In the genomic region with DNA sequence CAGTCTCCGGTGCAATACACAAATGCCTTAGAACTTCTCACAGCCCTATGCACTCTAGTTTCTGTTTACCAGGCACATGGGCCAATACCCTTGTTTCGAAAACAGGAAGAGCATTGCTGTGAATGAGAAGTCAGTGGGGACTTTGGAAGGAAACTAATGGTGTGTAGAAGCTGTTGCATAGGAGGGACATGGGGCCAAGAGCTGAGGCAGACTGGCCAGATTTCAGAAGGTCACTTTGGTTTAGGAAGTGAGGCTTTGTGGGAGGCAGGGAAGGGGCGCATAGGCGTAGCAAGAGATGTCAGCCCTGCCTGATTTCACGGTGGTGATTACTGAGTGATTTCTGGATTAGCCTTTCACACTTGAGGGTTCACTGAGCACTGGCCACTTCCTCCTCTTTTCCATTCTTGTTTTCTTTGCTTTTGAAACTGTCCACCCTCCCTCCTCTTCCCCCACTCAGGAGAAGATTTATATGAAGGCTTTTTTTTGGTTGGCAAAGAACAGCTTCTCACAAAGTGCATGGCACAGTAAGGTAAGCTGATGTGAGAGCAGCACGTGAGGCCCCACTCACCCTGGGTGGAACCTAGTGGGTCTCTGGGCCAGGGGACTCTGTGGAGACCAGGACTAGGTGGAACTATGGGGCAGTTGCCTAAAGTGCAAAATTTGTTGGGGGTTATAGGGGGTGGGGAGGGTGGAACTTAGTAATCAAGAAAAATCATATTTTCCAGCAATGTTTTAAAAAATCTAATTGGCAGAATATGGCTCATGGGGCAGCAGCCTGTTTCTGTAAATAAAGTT, we compare ENCODE assay signal across 10 cellular contexts. TPM values are rescaled to one million over a fixed set of nuclear protein-coding genes. Genes with fewer than 3 reads are reported as not detected.
DNase-seq lines count a peak whose midpoint lies in the region; ATAC-seq lines count a peak whose summit lies in the region.
"Had no signal": no experiment of that assay in that cellular context is flagged by ENCODE, and none has a peak within 500 bp of the region (broad histone marks: within the 10 kb centered on the region; RNA-seq: fewer than 3 reads in every experiment).

No MANE protein-coding gene starts in this region.

- peak; percentile 81 for ATAC-seq in HG03025 (IDR thresholded peaks at IDR 0.05; ENCODE audit: low FRiP score, unreplicated experiment)
- peak; percentile 83 for ATAC-seq in naive thymus-derived CD4-positive, alpha-beta T cell
- ATAC-seq: K562 had no signal

- peak; percentile 15 for DNase-seq in GM19238 (ENCODE audit: insufficient read length, low spot score)
- DNase-seq in naive thymus-derived CD4-positive, alpha-beta T cell = no peak
- DNase-seq in HuH-7 (ENCODE audit: low spot score) = no peak
- DNase-seq in SK-N-DZ (ENCODE audit: low spot score) = no peak
- no peak for DNase-seq in NCI-H510A (lab: John Stamatoyannopoulos, UW)
- no peak for DNase-seq in DMS153 (lab: John Stamatoyannopoulos, UW)

- no peak overlapping the region for H3K4me3 Mint-ChIP-seq in T-helper 1 cell treated with Interleukin-12 subunit alpha and Interleukin-12 subunit beta and Interleukin-4 antibody, amounts not matched to agents 30 μg/mL and 1 μg/mL, for 36 hours
- H3K4me3 Mint-ChIP-seq in naive thymus-derived CD4-positive, alpha-beta T cell = no peak overlapping the region

- POLR2A ChIA-PET in naive thymus-derived CD4-positive, alpha-beta T cell (lab: Charles Lee) = no interaction called here

- no peaks in the 10 kb centered on the region for H3K4me1 ChIP-seq in naive thymus-derived CD4-positive, alpha-beta T cell (ENCODE audit: control insufficient read depth in 2 of 2, insufficient read depth in 2 of 2, low read length in 2 of 2)

- H3K4me1 Mint-ChIP-seq in T-helper 1 cell treated with Interleukin-12 subunit alpha and Interleukin-12 subunit beta and Interleukin-4 antibody, amounts not matched to agents 30 μg/mL and 1 μg/mL, for 36 hours (ENCODE audit: low read depth) = peaks cover 9% of the 10 kb centered on the region
- H3K4me1 Mint-ChIP-seq in naive thymus-derived CD4-positive, alpha-beta T cell = peaks cover 0 to 10% (median 4%) of the 10 kb centered on the region in 7 donors

- intact Hi-C loops in naive thymus-derived CD4-positive, alpha-beta T cell (cut with micrococcal nuclease) = no loop called here

- no peak overlapping the region for H3K27ac ChIP-seq in naive thymus-derived CD4-positive, alpha-beta T cell (ENCODE audit: low read depth, low read length)

- no peaks in the 10 kb centered on the region for H3K36me3 ChIP-seq in naive thymus-derived CD4-positive, alpha-beta T cell (ENCODE audit: control insufficient read depth in 2 of 3, insufficient read depth in 3 of 3, low read length in 3 of 3)

- CTCF ChIA-PET in naive thymus-derived CD4-positive, alpha-beta T cell (lab: Charles Lee) = no interaction called here

- H3K9me3 ChIP-seq in naive thymus-derived CD4-positive, alpha-beta T cell (ENCODE audit: control insufficient read depth in 2 of 3, low read length in 3 of 3) = no peaks in the 10 kb centered on the region

- no peaks in the 10 kb centered on the region for H3K9me3 Mint-ChIP-seq in T-helper 1 cell treated with Interleukin-12 subunit alpha and Interleukin-12 subunit beta and Interleukin-4 antibody, amounts not matched to agents 30 μg/mL and 1 μg/mL, for 36 hours
- H3K9me3 Mint-ChIP-seq in naive thymus-derived CD4-positive, alpha-beta T cell = peaks cover 0 to 2% (median 0%) of the 10 kb centered on the region in 11 donors

- H3K27ac Mint-ChIP-seq in T-helper 1 cell treated with Interleukin-12 subunit alpha and Interleukin-12 subunit beta and Interleukin-4 antibody, amounts not matched to agents 30 μg/mL and 1 μg/mL, for 36 hours = peak overlapping the region; percentile 67
- H3K27ac Mint-ChIP-seq in naive thymus-derived CD4-positive, alpha-beta T cell = peak overlapping the region in 2 of 9 donors; percentile 40 to 73

- H3K4me3 ChIP-seq in naive thymus-derived CD4-positive, alpha-beta T cell (ENCODE audit: low read length) = no peak overlapping the region
- H3K4me3 ChIP-seq: K562 had no signal

- peaks cover 0 to 3% of the 10 kb centered on the region in 2 donors for H3K27me3 ChIP-seq in naive thymus-derived CD4-positive, alpha-beta T cell (ENCODE audit: control insufficient read depth in 2 of 2, insufficient read depth in 2 of 2, low read length in 2 of 2)

- H3K27me3 Mint-ChIP-seq in T-helper 1 cell treated with Interleukin-12 subunit alpha and Interleukin-12 subunit beta and Interleukin-4 antibody, amounts not matched to agents 30 μg/mL and 1 μg/mL, for 36 hours (ENCODE audit: low read depth) = peaks cover 16% of the 10 kb centered on the region
- H3K27me3 Mint-ChIP-seq in naive thymus-derived CD4-positive, alpha-beta T cell = peaks cover 6 to 23% (median 16%) of the 10 kb centered on the region in 5 donors

- no peaks in the 10 kb centered on the region for H3K36me3 Mint-ChIP-seq in T-helper 1 cell treated with Interleukin-12 subunit alpha and Interleukin-12 subunit beta and Interleukin-4 antibody, amounts not matched to agents 30 μg/mL and 1 μg/mL, for 36 hours (ENCODE audit: low read depth)
- peaks cover 0 to 2% (median 0%) of the 10 kb centered on the region in 5 donors for H3K36me3 Mint-ChIP-seq in naive thymus-derived CD4-positive, alpha-beta T cell

RNA-seq across cellular contexts. Expression of a gene that starts 6.1 kb away (rescaled TPM):
- not detected for total RNA-seq in naive thymus-derived CD4-positive, alpha-beta T cell
- polyA plus RNA-seq in naive thymus-derived CD4-positive, alpha-beta T cell = not detected
- not detected in 2 replicates for polyA plus RNA-seq in SK-N-DZ (2014; cell fraction: cytosol; rRNA removed)
- polyA plus RNA-seq in SK-N-DZ (2014; cell fraction: nucleus; rRNA removed) = not detected in 2 replicates
- total RNA-seq: bronchial epithelial cell, K562 had no signal
- polyA plus RNA-seq: K562 had no signal
